8 cellular contexts compared by ENCODE assay signal in genomic region chr5:141223112-141223783, GRCh38. TPM values are rescaled to one million over a fixed set of nuclear protein-coding genes. Genes with fewer than 3 reads are reported as not detected.
DNase-seq lines count a peak whose midpoint lies in the region; ATAC-seq, FAIRE-seq and TF ChIP-seq lines count a peak whose summit lies in the region.

PCDHB14 (plus strand) TSS chr5:141223343; CDS start chr5:141223506, 163 bp downstream.

- H3K9ac ChIP-seq in HepG2 (ENCODE audit: insufficient read depth, low read depth, low read length), result peak within 1 kb of the TSS; percentile 45

- no peaks in the 10 kb centered on the region for H3K9me3 ChIP-seq in HepG2 (ENCODE audit: low read length)

- H3K4me3 ChIP-seq in HepG2 (replicated peaks in 1 of 3; ENCODE audit: insufficient read depth in 1 of 3, low read depth in 2 of 3, low read length in 3 of 3) (peak within 1 kb of the TSS; percentile 41 to 57 (median 52)), brain microvascular endothelial cell (ENCODE audit: low read depth, low read length) (no peak within 1 kb of the TSS)

- peaks cover 11% of the 10 kb centered on the region for H3K4me1 Mint-ChIP-seq in WTC11

- peak within 1 kb of the TSS; percentile 19; the same call in 1 of the 2 replicates for H3K27ac Mint-ChIP-seq in WTC11

- H3K27ac ChIP-seq in HepG2 (ENCODE audit: extremely low read length, insufficient read depth, low read length) (no peak within 1 kb of the TSS), brain microvascular endothelial cell (no peak within 1 kb of the TSS)

- ATAC-seq in WTC11 (peak; percentile 100), HepG2 (peak; percentile 92)

- H2AFZ ChIP-seq in HepG2 (ENCODE audit: low read length), result peak within 1 kb of the TSS; percentile 91

- no peak for TF ChIP-seq CTCF in WTC11 (IDR thresholded peaks at IDR 0.05)
- peak; percentile 65 for TF ChIP-seq CTCF in HepG2 (CRISPR knock-in tag; IDR thresholded peaks at IDR 0.05)
- TF ChIP-seq CTCF in brain microvascular endothelial cell (IDR thresholded peaks at IDR 0.05; ENCODE audit: low read depth, low read length, missing control alignments), result no peak

- intact Hi-C loops in HepG2 (cut with micrococcal nuclease; ENCODE audit: unreplicated experiment), result loop anchor here (1.0 to 5.0 kb wide), 2 partner anchors 299 to 341 kb away; no protein-coding TSS in a partner anchor

- TF ChIP-seq POLR2A in HepG2 (IDR thresholded peaks at IDR 0.05; ENCODE audit: insufficient read depth in 1 of 2, low read depth in 2 of 2, low read length in 2 of 2), result no peak

- H3K4me2 ChIP-seq in HepG2 (ENCODE audit: low read depth, low read length), result peak within 1 kb of the TSS; percentile 80

- no peaks in the 10 kb centered on the region for H3K79me2 ChIP-seq in HepG2 (ENCODE audit: insufficient read depth, low read length)

- H3K27me3 ChIP-seq in HepG2 (ENCODE audit: control insufficient read depth in 1 of 2, insufficient read depth in 2 of 2, low read length in 2 of 2), result peaks cover 3 to 4% of the 10 kb centered on the region in 2 experiments; a peak in 3 of 5 replicates
- H3K27me3 ChIP-seq in brain microvascular endothelial cell (replicated peaks), result no peaks in the 10 kb centered on the region

- BruUV-seq in HepG2 (replicated peaks; lab: Mats Ljungman, UMichigan), result TSS peak; percentile 52

- POLR2A ChIA-PET in WTC11 (lab: Charles Lee), result interaction anchor here (0.6 to 1.2 kb wide), 5 partner anchors 11 to 189 kb away, joined by 3 to 7 read pairs (median 3); partner anchors contain the start of genes PCDHB15 and PCDHGA10
- POLR2A ChIA-PET in HepG2 (lab: Yijun Ruan, JAX), result interaction anchor here (0.6 to 0.9 kb wide), 2 partner anchors 341 kb away, joined by 3 to 4 read pairs; no protein-coding TSS in a partner anchor

- H3K4me3 Mint-ChIP-seq in WTC11, result peak within 1 kb of the TSS; percentile 62

- no peaks in the 10 kb centered on the region; the same call in none of the 2 replicates for H3K27me3 Mint-ChIP-seq in WTC11 (ENCODE audit: low read depth)

- WGBS in HepG2 (ENCODE audit: low lambda C conversion rate), result 11% methylated on average over 15 of the region's 15 CpGs

- 0 out of 2 replicates have a peak, but pooled peaks cover 7% of the 10 kb centered on the region for H3K4me1 ChIP-seq in HepG2 (ENCODE audit: insufficient read depth, low read length)

- CTCF ChIA-PET in WTC11 (lab: Charles Lee) (interaction anchor here (0.6 to 3.4 kb wide), 89 partner anchors 9 to 738 kb away, joined by 3 to 56 read pairs (median 6); partner anchors contain the start of genes PCDHA1, PCDHA10, PCDHB10 and PCDHB11), HepG2 (lab: Yijun Ruan, JAX; ENCODE audit: low intra/inter-chr PET ratio, low total read pairs) (interaction anchor here (1.1 to 2.1 kb wide), 5 partner anchors 301 to 344 kb away, joined by 4 to 14 read pairs (median 5); no protein-coding TSS in a partner anchor)

- H3K36me3 ChIP-seq in HepG2 (replicated peaks in 1 of 2; ENCODE audit: control insufficient read depth in 1 of 2, insufficient read depth in 2 of 2, low read length in 2 of 2) (no peaks in the 10 kb centered on the region), brain microvascular endothelial cell (replicated peaks) (no peaks in the 10 kb centered on the region)

- in situ Hi-C loops in HepG2 (cut with HindIII; ENCODE audit: extremely low pct_ligation_motif_present, low pct_unique_long_range_greater_than_20kb) (loop anchor here (5.0 kb wide), 1 partner anchor 339 kb away; no protein-coding TSS in a partner anchor), brain microvascular endothelial cell (cut with HindIII; ENCODE audit: low pct_ligation_motif_present, low sequenced_read_pairs) (no loop called here)

- TF ChIP-seq EP300 in HepG2 (IDR thresholded peaks at IDR 0.05; ENCODE audit: low read depth in 2 of 2, low read length in 2 of 2), result no peak
- TF ChIP-seq EP300 in HepG2 (CRISPR knock-in tag; IDR thresholded peaks at IDR 0.05; ENCODE audit: borderline replicate concordance), result no peak

- DNase-seq in NCI-H1417 (lab: John Stamatoyannopoulos, UW) (peak in 2 of 3 experiments; percentile 23 to 45), NCI-H1417 treated with DMSO at 0.1 percent for 48 hours (lab: John Stamatoyannopoulos, UW) (no peak), NAMALWA (ENCODE audit: low spot score) (peak; percentile 56), WTC11 (ENCODE audit: low spot score) (no peak), HepG2 (ENCODE audit: low spot score) (peak; percentile 45), brain microvascular endothelial cell (no peak)
- no peak for DNase-seq in activated effector memory CD4-positive, alpha-beta T cell treated with Interleukin-2 at 50 U/mL for 16 hours
- DNase-seq in activated CD8-positive, alpha-beta memory T cell treated with anti-CD3 and anti-CD28 coated beads, Interleukin-2, amount 50 U/mL, for 4 hours, result no peak

- H3K36me3 Mint-ChIP-seq in WTC11, result no peaks in the 10 kb centered on the region

- no peak for TF ChIP-seq RAD21 in HepG2 (CRISPR knock-in tag; IDR thresholded peaks at IDR 0.05)

- FAIRE-seq in HepG2 (lab: Jason Lieb, UNC), result peak; percentile 60

- H3K9me3 Mint-ChIP-seq in WTC11, result no peaks in the 10 kb centered on the region

- H4K20me1 ChIP-seq in HepG2 (ENCODE audit: insufficient read depth, low read length), result no peaks in the 10 kb centered on the region

TF ChIP-seq in WTC11, 78 proteins besides CTCF, POLR2A, EP300 and RAD21:
- TF ChIP-seq FOXK1 (CRISPR knock-in tag; IDR thresholded peaks at IDR 0.05) (no peak), PRRX2 (CRISPR knock-in tag; IDR thresholded peaks at IDR 0.05) (no peak)

TF ChIP-seq in HepG2, 621 proteins besides CTCF, POLR2A, EP300 and RAD21 (continues in another document):
- TF ChIP-seq STAG1 (CRISPR knock-in tag; IDR thresholded peaks at IDR 0.05), result peak; percentile 57

RNA-seq across cellular contexts. Expression of gene PCDHB14, which starts in this region (rescaled TPM):
- 2.6 to 3.5 TPM (median 2.8 TPM) in 3 replicates for total RNA-seq in WTC11 (2021)
- total RNA-seq in HepG2 (2016; rRNA removed; fragmentation: Illumina TruSeq; extraction: Trizol), result 0.32 and 0.40 TPM in 2 replicates
- total RNA-seq in HepG2 (2016; cell fraction: cytosol; rRNA removed; fragmentation: Illumina TruSeq; extraction: Trizol; ENCODE audit: low read depth), result not detected in 2 replicates
- 0.13 and 0.30 TPM in 2 replicates for total RNA-seq in HepG2 (2016; cell fraction: insoluble cytoplasmic fraction; rRNA removed; fragmentation: Illumina TruSeq; extraction: Trizol)
- total RNA-seq in HepG2 (2016; cell fraction: membrane; rRNA removed; fragmentation: Illumina TruSeq; extraction: Trizol), result 0.06 and 0.07 TPM in 2 replicates
- total RNA-seq in HepG2 (2016; cell fraction: nucleus; rRNA removed; fragmentation: Illumina TruSeq; extraction: Trizol), result 1.1 and 1.2 TPM in 2 replicates
- 0.37 and 0.73 TPM in 2 replicates for polyA plus RNA-seq in HepG2 (2011; rRNA removed)
- polyA plus RNA-seq in HepG2 (2011; cell fraction: cytosol; rRNA removed), result 0.33 and 0.40 TPM in 2 replicates
- 1.5 and 1.9 TPM in 2 replicates for polyA plus RNA-seq in HepG2 (2011; cell fraction: nucleus; rRNA removed)
- polyA plus RNA-seq in HepG2 (2012), result 0.46 and 0.55 TPM in 2 replicates
- polyA plus RNA-seq in HepG2 (2016; cell fraction: cytosol; fragmentation: Illumina TruSeq; extraction: Trizol; ENCODE audit: low read depth), result not detected in 2 replicates
- 0.20 and 0.26 TPM in 2 replicates for polyA plus RNA-seq in HepG2 (2016; cell fraction: insoluble cytoplasmic fraction; fragmentation: Illumina TruSeq; extraction: Trizol; ENCODE audit: low read depth)
- not detected in 2 replicates for polyA plus RNA-seq in HepG2 (2016; cell fraction: membrane; fragmentation: Illumina TruSeq; extraction: Trizol; ENCODE audit: low read depth)
- 2.0 and 2.3 TPM in 2 replicates for polyA plus RNA-seq in HepG2 (2016; cell fraction: nucleus; fragmentation: Illumina TruSeq; extraction: Trizol; ENCODE audit: insufficient read depth, low read depth)
- polyA minus RNA-seq in HepG2 (2011; rRNA and poly(A)+ RNA removed; ENCODE audit: low replicate concordance), result 0.02 and 0.62 TPM in 2 replicates
- 0.26 and 0.40 TPM in 2 replicates for polyA minus RNA-seq in HepG2 (2011; cell fraction: cytosol; rRNA and poly(A)+ RNA removed)
- 0.64 and 0.75 TPM in 2 replicates for polyA minus RNA-seq in HepG2 (2011; cell fraction: nucleus; rRNA and poly(A)+ RNA removed)

Comparison
In these comparisons a context has a peak if more than half of its experiments do, and no peak if none do; other contexts are left out.
1. DNase-seq: peak in NCI-H1417 (2 of 3), NAMALWA (single experiment) and HepG2 (single experiment); none in NCI-H1417 treated with DMSO at 0.1 percent for 48 hours (single experiment), WTC11 (single experiment), brain microvascular endothelial cell (single experiment), activated effector memory CD4-positive, alpha-beta T cell treated with Interleukin-2 at 50 U/mL for 16 hours (single experiment) and activated CD8-positive, alpha-beta memory T cell treated with anti-CD3 and anti-CD28 coated beads, Interleukin-2, amount 50 U/mL, for 4 hours (single experiment).